Comparison of ENCODE assay signal across 14 cellular contexts in genomic region chr11:8011981-8012444, GRCh38. TPM values are rescaled to one million over a fixed set of nuclear protein-coding genes. Genes with fewer than 3 reads are reported as not detected.
DNase-seq lines count a peak whose midpoint lies in the region; ATAC-seq, FAIRE-seq and TF ChIP-seq lines count a peak whose summit lies in the region.
"Had no signal": no experiment of that assay in that cellular context is flagged by ENCODE, and none has a peak within 500 bp of the region (broad histone marks: within the 10 kb centered on the region; RNA-seq: fewer than 3 reads in every experiment).

No MANE protein-coding gene starts in this region.

- FAIRE-seq in bronchial epithelial cell (lab: Jason Lieb, UNC), result no peak

- H3K36me3 ChIP-seq in bronchial epithelial cell (ENCODE audit: control insufficient read depth, insufficient read depth, low read length), result no peaks in the 10 kb centered on the region

- ATAC-seq in GM18870 (IDR thresholded peaks at IDR 0.05; ENCODE audit: unreplicated experiment), result no peak
- ATAC-seq: natural killer cell had no signal

- H3K4me3 ChIP-seq in bronchial epithelial cell (ENCODE audit: low read depth, low read length), result no peak overlapping the region
- H3K4me3 ChIP-seq: smooth muscle cell had no signal

- TF ChIP-seq CTCF in HFFc6 (IDR thresholded peaks at IDR 0.05) (no peak), bronchial epithelial cell (IDR thresholded peaks at IDR 0.05; ENCODE audit: insufficient read depth, low read length, severe bottlenecking) (no peak)

- DNase-seq in AG08396 (ENCODE audit: low spot score) (peak; percentile 63), HFFc6 (peak; percentile 98), bronchial epithelial cell (ENCODE audit: low read depth) (peak; percentile 72), kidney tubule cell (ENCODE audit: low spot score) (peak; percentile 92), NAMALWA (ENCODE audit: low spot score) (no peak), UCSD-AML1 (lab: John Stamatoyannopoulos, UW; ENCODE audit: unreplicated experiment) (no peak)
- DNase-seq in NK-92 treated with Interleukin-12 subunit alpha and Interleukin-12 subunit beta, amount 100 ng/mL, for 24 hours (lab: John Stamatoyannopoulos, UW), result no peak
- DNase-seq: activated naive CD8-positive, alpha-beta T cell treated with anti-CD3 and anti-CD28 coated beads, Interleukin-2, amount 10 ng/mL, durations not matched to agents 7 days and 5 days; natural killer cell; NCI-H1694 treated with DMSO at 0.1 percent for 48 hours had no signal

- H3K27ac Mint-ChIP-seq in HFFc6, result peak overlapping the region; percentile 71
- H3K27ac Mint-ChIP-seq: activated naive CD8-positive, alpha-beta T cell treated with anti-CD3 and anti-CD28 coated beads, Interleukin-2, amount 10 ng/mL, durations not matched to agents 7 days and 5 days; natural killer cell; type B pancreatic cell had no signal

- peaks cover 5% of the 10 kb centered on the region for H3K27me3 Mint-ChIP-seq in HFFc6 (ENCODE audit: insufficient read depth)

- peak overlapping the region; percentile 42; the same call in 1 of the 2 replicates for H3K4me3 Mint-ChIP-seq in HFFc6
- H3K4me3 Mint-ChIP-seq: activated naive CD8-positive, alpha-beta T cell treated with anti-CD3 and anti-CD28 coated beads, Interleukin-2, amount 10 ng/mL, durations not matched to agents 7 days and 5 days; natural killer cell; type B pancreatic cell had no signal

- H3K36me3 Mint-ChIP-seq in HFFc6 (ENCODE audit: low read depth), result no peaks in the 10 kb centered on the region
- H3K36me3 Mint-ChIP-seq: activated naive CD8-positive, alpha-beta T cell treated with anti-CD3 and anti-CD28 coated beads, Interleukin-2, amount 10 ng/mL, durations not matched to agents 7 days and 5 days; natural killer cell; type B pancreatic cell had no signal

- peaks cover 7% of the 10 kb centered on the region for H3K27me3 ChIP-seq in bronchial epithelial cell (ENCODE audit: control insufficient read depth, insufficient read depth, low read length)

- no peaks in the 10 kb centered on the region for H3K9me3 Mint-ChIP-seq in HFFc6
- H3K9me3 Mint-ChIP-seq: activated naive CD8-positive, alpha-beta T cell treated with anti-CD3 and anti-CD28 coated beads, Interleukin-2, amount 10 ng/mL, durations not matched to agents 7 days and 5 days; natural killer cell; type B pancreatic cell had no signal

- peaks cover 44% of the 10 kb centered on the region for H3K4me1 Mint-ChIP-seq in HFFc6 (ENCODE audit: low read depth)
- H3K4me1 Mint-ChIP-seq: activated naive CD8-positive, alpha-beta T cell treated with anti-CD3 and anti-CD28 coated beads, Interleukin-2, amount 10 ng/mL, durations not matched to agents 7 days and 5 days; natural killer cell had no signal

RNA-seq across cellular contexts. Expression of gene EIF3F, which starts 24.9 kb away (rescaled TPM):
- total RNA-seq in HFFc6 (2021; fragmentation: NEBNext Ultra II Directional; extraction: Animal tissue kit (Norgen Biotek cat#: 25700)), result 100 to 1,000 TPM; 312 to 407 (median 344) TPM
- total RNA-seq in bronchial epithelial cell, result 183 and 222 TPM in 2 replicates

RNA-seq across cellular contexts. Expression of gene NLRP10, which starts 46.8 kb away (rescaled TPM):
- 10 to 100 TPM in 2 of 6 experiments, 1 to 10 TPM in 4; 5.9 to 23.8 (median 7.5) TPM for total RNA-seq in HFFc6 (2021; fragmentation: NEBNext Ultra II Directional; extraction: Animal tissue kit (Norgen Biotek cat#: 25700))
- total RNA-seq in bronchial epithelial cell, result under 0.01 and 3.1 TPM in 2 replicates
- total RNA-seq: activated naive CD8-positive, alpha-beta T cell treated with anti-CD3 and anti-CD28 coated beads, Interleukin-2, amount 10 ng/mL, durations not matched to agents 7 days and 5 days; natural killer cell; T-helper 2 cell treated with Interferon-gamma antibody and Interleukin-4, amounts not matched to agents 100 ng/mL and 5 ng/mL, for 36 hours had no signal

Comparison
In these comparisons a context has a peak if more than half of its experiments do, and no peak if none do; other contexts are left out.
1. DNase-seq: peak in AG08396 (single experiment), HFFc6 (single experiment), bronchial epithelial cell (single experiment) and kidney tubule cell (single experiment); none in NAMALWA (single experiment), NK-92 treated with Interleukin-12 subunit alpha and Interleukin-12 subunit beta, amount 100 ng/mL, for 24 hours (single experiment) and UCSD-AML1 (single experiment).